1 cellular context compared by ENCODE assay signal in genomic region chr5:160812996-160813395, GRCh38. TPM values are rescaled to one million over a fixed set of nuclear protein-coding genes. Genes with fewer than 3 reads are reported as not detected.
"Had no signal": no experiment of that assay in that cellular context is flagged by ENCODE, and none has a peak within 500 bp of the region (broad histone marks: within the 10 kb centered on the region; RNA-seq: fewer than 3 reads in every experiment).

No MANE protein-coding gene starts in this region.

RNA-seq across cellular contexts. Expression of gene ATP10B, which starts 39.0 kb away (rescaled TPM):
- total RNA-seq: upper lobe of right lung had no signal
